Comparison of ENCODE assay signal across 1 cellular context in the genomic region with DNA sequence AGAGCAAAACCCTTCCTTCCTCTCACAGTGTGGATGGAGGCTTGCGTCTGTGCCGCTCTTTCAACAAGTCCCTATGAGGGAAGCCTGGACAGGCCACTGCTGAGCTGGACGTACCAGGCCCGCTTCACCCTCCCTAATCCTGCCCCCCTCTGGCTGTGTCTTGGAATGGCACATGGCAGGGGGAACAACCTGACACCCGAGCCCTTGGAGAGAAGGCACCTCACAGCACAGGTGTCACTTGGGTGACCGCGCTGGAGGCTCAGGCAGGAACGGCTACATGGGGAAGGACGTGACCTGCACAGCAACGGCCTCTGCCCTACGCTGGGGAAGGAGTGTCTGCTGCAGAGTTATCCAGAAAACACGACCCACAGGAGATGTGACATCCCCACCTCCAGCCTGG.
A peak's percentile ranks its signal among the peaks of the same experiment; 100 is the strongest.
TF ChIP-seq lines count a peak whose summit lies in the region.

No MANE protein-coding gene starts in this region.

TF ChIP-seq in H1, 55 proteins besides CTCF, POLR2A, EP300 and RAD21:
- TF ChIP-seq, protein P1, sequence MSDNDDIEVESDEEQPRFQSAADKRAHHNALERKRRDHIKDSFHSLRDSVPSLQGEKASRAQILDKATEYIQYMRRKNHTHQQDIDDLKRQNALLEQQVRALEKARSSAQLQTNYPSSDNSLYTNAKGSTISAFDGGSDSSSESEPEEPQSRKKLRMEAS (IDR thresholded peaks at IDR 0.05): 0 out of 2 replicates have a peak, but pooled peaks have one; percentile 48
- TF ChIP-seq ASH2L (IDR thresholded peaks at IDR 0.05; ENCODE audit: low read length): no peak
TF ChIP-seq in H1: peak in this region for 1.
